17 cellular contexts compared by ENCODE assay signal in genomic region chr7:113764401-113765035, GRCh38.
"Had no signal": no experiment of that assay in that cellular context is flagged by ENCODE, and none has a peak within 500 bp of the region (broad histone marks: within the 10 kb centered on the region; RNA-seq: fewer than 3 reads in every experiment).

No MANE protein-coding gene starts in this region.

- ATAC-seq: activated CD4-positive, CD25-positive, alpha-beta regulatory T cell treated with anti-CD3 and anti-CD28 coated beads, Interleukin-2, amount 50 U/mL, for 24 hours; gastrocnemius medialis; heart right ventricle; sciatic nerve had no signal

- H3K27me3 ChIP-seq: ascending aorta, colonic mucosa, gastrocnemius medialis, heart right ventricle, neural progenitor cell, ovary, spleen, upper lobe of left lung had no signal

- H3K4me3 ChIP-seq: ascending aorta, colonic mucosa, gastrocnemius medialis, heart right ventricle, neural progenitor cell, ovary, spleen, upper lobe of left lung had no signal

- H3K4me1 ChIP-seq: ascending aorta, colonic mucosa, neural progenitor cell, spleen, upper lobe of left lung had no signal

- DNase-seq: activated CD4-positive, alpha-beta T cell treated with anti-CD3 and anti-CD28 coated beads, Interleukin-2, amount 50 U/mL, for 1 hour; activated CD8-positive, alpha-beta memory T cell treated with anti-CD3 and anti-CD28 coated beads for 24 hours; activated naive CD8-positive, alpha-beta T cell treated with anti-CD3 and anti-CD28 coated beads, Interleukin-2, amount 10 ng/mL, durations not matched to agents 7 days and 5 days; colonic mucosa; gastrocnemius medialis; heart right ventricle; islet precursor cell; naive B cell; ovary; spleen; T-helper 1 cell; T1000; upper lobe of left lung had no signal

- H3K27ac ChIP-seq: ascending aorta, colonic mucosa, gastrocnemius medialis, heart right ventricle, neural progenitor cell, ovary, spleen, upper lobe of left lung had no signal

- H3K9me3 ChIP-seq: colonic mucosa, gastrocnemius medialis, ovary, upper lobe of left lung had no signal

- H3K36me3 ChIP-seq: ascending aorta, colonic mucosa, gastrocnemius medialis, heart right ventricle, neural progenitor cell, ovary, spleen, upper lobe of left lung had no signal
